In the genomic region with DNA sequence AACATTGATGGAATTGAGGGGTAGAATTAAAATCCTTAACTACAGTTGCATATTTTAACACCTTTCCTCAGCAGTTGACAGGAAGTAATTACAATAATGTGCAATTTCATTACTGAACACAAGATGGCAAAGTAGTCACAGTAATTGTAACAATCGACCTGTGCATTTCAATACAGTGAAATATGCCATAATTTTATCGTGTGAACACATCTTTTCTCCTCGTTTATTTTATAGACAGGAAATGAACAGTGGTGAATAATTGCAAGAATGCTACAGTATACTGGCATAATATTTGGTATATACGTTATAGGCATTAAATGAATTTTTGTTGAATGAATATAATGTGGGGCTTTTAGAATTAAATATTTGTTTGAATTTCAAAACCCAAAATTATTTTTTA, we compare ENCODE assay signal across 1 cellular context.
TF ChIP-seq lines count a peak whose summit lies in the region.

No MANE protein-coding gene starts in this region.

TF ChIP-seq in HCT116, 20 proteins besides CTCF, POLR2A, EP300 and RAD21 (continued from another document):
- TF ChIP-seq, protein P1, sequence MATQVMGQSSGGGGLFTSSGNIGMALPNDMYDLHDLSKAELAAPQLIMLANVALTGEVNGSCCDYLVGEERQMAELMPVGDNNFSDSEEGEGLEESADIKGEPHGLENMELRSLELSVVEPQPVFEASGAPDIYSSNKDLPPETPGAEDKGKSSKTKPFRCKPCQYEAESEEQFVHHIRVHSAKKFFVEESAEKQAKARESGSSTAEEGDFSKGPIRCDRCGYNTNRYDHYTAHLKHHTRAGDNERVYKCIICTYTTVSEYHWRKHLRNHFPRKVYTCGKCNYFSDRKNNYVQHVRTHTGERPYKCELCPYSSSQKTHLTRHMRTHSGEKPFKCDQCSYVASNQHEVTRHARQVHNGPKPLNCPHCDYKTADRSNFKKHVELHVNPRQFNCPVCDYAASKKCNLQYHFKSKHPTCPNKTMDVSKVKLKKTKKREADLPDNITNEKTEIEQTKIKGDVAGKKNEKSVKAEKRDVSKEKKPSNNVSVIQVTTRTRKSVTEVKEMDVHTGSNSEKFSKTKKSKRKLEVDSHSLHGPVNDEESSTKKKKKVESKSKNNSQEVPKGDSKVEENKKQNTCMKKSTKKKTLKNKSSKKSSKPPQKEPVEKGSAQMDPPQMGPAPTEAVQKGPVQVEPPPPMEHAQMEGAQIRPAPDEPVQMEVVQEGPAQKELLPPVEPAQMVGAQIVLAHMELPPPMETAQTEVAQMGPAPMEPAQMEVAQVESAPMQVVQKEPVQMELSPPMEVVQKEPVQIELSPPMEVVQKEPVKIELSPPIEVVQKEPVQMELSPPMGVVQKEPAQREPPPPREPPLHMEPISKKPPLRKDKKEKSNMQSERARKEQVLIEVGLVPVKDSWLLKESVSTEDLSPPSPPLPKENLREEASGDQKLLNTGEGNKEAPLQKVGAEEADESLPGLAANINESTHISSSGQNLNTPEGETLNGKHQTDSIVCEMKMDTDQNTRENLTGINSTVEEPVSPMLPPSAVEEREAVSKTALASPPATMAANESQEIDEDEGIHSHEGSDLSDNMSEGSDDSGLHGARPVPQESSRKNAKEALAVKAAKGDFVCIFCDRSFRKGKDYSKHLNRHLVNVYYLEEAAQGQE (IDR thresholded peaks at IDR 0.05; ENCODE audit: low read depth) = no peak
- TF ChIP-seq JUND (IDR thresholded peaks at IDR 0.05) (no peak), CBX3 (IDR thresholded peaks at IDR 0.05; ENCODE audit: low read depth) (no peak), FOSL1 (IDR thresholded peaks at IDR 0.05; ENCODE audit: low read depth) (no peak), TCF7L2 (IDR thresholded peaks at IDR 0.05; ENCODE audit: borderline replicate concordance, extremely low read depth, insufficient read depth, insufficient read length) (no peak), EGR1 (IDR thresholded peaks at IDR 0.05; ENCODE audit: low read depth) (no peak), ELF1 (IDR thresholded peaks at IDR 0.05; ENCODE audit: borderline replicate concordance, low read depth) (no peak)
- TF ChIP-seq, protein P2, sequence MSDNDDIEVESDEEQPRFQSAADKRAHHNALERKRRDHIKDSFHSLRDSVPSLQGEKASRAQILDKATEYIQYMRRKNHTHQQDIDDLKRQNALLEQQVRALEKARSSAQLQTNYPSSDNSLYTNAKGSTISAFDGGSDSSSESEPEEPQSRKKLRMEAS (IDR thresholded peaks at IDR 0.05) = no peak
- TF ChIP-seq, protein P3, sequence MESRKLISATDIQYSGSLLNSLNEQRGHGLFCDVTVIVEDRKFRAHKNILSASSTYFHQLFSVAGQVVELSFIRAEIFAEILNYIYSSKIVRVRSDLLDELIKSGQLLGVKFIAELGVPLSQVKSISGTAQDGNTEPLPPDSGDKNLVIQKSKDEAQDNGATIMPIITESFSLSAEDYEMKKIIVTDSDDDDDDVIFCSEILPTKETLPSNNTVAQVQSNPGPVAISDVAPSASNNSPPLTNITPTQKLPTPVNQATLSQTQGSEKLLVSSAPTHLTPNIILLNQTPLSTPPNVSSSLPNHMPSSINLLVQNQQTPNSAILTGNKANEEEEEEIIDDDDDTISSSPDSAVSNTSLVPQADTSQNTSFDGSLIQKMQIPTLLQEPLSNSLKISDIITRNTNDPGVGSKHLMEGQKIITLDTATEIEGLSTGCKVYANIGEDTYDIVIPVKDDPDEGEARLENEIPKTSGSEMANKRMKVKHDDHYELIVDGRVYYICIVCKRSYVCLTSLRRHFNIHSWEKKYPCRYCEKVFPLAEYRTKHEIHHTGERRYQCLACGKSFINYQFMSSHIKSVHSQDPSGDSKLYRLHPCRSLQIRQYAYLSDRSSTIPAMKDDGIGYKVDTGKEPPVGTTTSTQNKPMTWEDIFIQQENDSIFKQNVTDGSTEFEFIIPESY (IDR thresholded peaks at IDR 0.05; ENCODE audit: extremely low read depth, insufficient replicate concordance, low read length) = no peak
TF ChIP-seq in HCT116: peak in this region for 0.
